Comparison of ENCODE assay signal across 1 cellular context in the genomic region with DNA sequence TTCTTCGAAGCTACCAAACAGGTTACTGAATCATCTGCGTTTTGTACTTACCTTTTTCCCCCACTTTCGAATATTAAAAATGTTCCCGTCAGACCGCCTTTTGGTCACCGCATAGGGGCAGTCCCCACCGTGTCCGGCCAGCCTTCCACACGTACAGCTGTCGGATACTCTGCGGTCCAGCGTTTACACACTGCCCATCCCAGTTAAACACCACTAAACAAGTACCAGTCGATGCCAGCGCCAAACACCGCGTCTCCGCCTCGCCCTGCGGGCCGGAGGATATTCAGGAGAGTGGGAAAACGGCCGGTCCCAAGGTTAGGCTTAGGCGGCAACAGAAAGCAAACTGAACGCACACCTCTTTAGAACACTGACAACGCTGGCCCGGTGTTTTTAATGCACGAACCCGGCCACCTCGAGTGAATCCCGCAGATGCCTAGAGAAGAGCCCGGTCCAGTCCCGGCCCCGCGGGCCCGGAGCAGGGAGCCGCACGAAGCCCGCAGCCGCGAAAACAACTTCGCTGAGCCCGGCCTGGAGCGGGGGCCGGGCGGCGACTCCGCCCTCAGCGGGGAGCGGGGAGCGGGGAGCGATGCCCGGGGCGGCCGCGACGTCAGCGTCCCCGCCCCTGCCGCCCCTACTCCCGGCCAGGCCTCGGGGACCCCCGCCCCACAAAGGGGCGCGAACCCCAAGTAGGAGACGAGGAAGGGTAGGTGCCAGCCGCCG.
TF ChIP-seq lines count a peak whose summit lies in the region.

No MANE protein-coding gene starts in this region.

TF ChIP-seq in K562, 482 proteins besides CTCF, POLR2A, EP300 and RAD21 (continued from another document and continues in another):
- TF ChIP-seq, protein P1, sequence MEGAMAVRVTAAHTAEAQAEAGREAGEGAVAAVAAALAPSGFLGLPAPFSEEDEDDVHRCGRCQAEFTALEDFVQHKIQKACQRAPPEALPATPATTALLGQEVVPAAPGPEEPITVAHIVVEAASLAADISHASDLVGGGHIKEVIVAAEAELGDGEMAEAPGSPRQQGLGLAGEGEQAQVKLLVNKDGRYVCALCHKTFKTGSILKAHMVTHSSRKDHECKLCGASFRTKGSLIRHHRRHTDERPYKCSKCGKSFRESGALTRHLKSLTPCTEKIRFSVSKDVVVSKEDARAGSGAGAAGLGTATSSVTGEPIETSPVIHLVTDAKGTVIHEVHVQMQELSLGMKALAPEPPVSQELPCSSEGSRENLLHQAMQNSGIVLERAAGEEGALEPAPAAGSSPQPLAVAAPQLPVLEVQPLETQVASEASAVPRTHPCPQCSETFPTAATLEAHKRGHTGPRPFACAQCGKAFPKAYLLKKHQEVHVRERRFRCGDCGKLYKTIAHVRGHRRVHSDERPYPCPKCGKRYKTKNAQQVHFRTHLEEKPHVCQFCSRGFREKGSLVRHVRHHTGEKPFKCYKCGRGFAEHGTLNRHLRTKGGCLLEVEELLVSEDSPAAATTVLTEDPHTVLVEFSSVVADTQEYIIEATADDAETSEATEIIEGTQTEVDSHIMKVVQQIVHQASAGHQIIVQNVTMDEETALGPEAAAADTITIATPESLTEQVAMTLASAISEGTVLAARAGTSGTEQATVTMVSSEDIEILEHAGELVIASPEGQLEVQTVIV (CRISPR knock-in tag; IDR thresholded peaks at IDR 0.05; ENCODE audit: borderline replicate concordance): no peak
- TF ChIP-seq YBX1 (IDR thresholded peaks at IDR 0.05) (no peak), CCNT2 (IDR thresholded peaks at IDR 0.05; ENCODE audit: borderline replicate concordance, extremely low read depth, insufficient read length, low read depth, low read length) (peak; percentile 31), ZNF551 (CRISPR knock-in tag; IDR thresholded peaks at IDR 0.05) (no peak), NRF1 (conservative IDR thresholded peaks at IDR 0.05 in 1 of 2, IDR thresholded peaks at IDR 0.05 in 1 of 2) (no peak), POLR2G (IDR thresholded peaks at IDR 0.05; ENCODE audit: low read depth, low read length) (peak; percentile 29; the same call in 1 of the 2 replicates), GATAD2B (IDR thresholded peaks at IDR 0.05; ENCODE audit: borderline replicate concordance) (peak; percentile 86), SMAD4 (CRISPR knock-in tag; conservative IDR thresholded peaks at IDR 0.05) (0 out of 2 replicates have a peak, but pooled peaks have one; percentile 53), SAP30 (IDR thresholded peaks at IDR 0.05; ENCODE audit: borderline replicate concordance, insufficient read depth, low read depth, low read length, poor library complexity, severe bottlenecking) (peak; percentile 88), ZNF431 (CRISPR knock-in tag; IDR thresholded peaks at IDR 0.05) (no peak), SUPT5H (IDR thresholded peaks at IDR 0.05) (peak; percentile 50), PHF8 (IDR thresholded peaks at IDR 0.05; ENCODE audit: borderline replicate concordance, low read length) (peak; percentile 61), ZNF830 (CRISPR knock-in tag; IDR thresholded peaks at IDR 0.05) (no peak), CC2D1A (IDR thresholded peaks at IDR 0.05) (0 out of 2 replicates have a peak, but pooled peaks have one; percentile 11), CBX3 (IDR thresholded peaks at IDR 0.05; ENCODE audit: borderline replicate concordance in 1 of 2, low read length in 2 of 2) (peak in 1 of 2 experiments; percentile 25; a peak in 1 of 3 replicates), STAG1 (CRISPR knock-in tag; IDR thresholded peaks at IDR 0.05; ENCODE audit: borderline replicate concordance) (no peak), ZNF282 (CRISPR knock-in tag; IDR thresholded peaks at IDR 0.05) (peak; percentile 77; the same call in 1 of the 2 replicates), POLR2B (IDR thresholded peaks at IDR 0.05; ENCODE audit: low read depth, partially characterized antibody) (peak; percentile 54), ATF7 (IDR thresholded peaks at IDR 0.05) (no peak), ZNF668 (CRISPR knock-in tag; IDR thresholded peaks at IDR 0.05) (no peak), POU5F1 (IDR thresholded peaks at IDR 0.05; ENCODE audit: borderline replicate concordance, low read depth, low read length, partially characterized antibody) (no peak), NFRKB (IDR thresholded peaks at IDR 0.05; ENCODE audit: low read depth) (peak; percentile 34; the same call in 1 of the 2 replicates), FOXM1 (IDR thresholded peaks at IDR 0.05; ENCODE audit: low read depth) (no peak), FOXM1 (CRISPR knock-in tag; IDR thresholded peaks at IDR 0.05; ENCODE audit: low read depth) (0 out of 2 replicates have a peak, but pooled peaks have one; percentile 25), RCOR1 (IDR thresholded peaks at IDR 0.05; ENCODE audit: borderline replicate concordance in 1 of 2, low read depth in 2 of 2, low read length in 2 of 2) (no peak; a peak in 1 of 4 replicates), ZNF3 (CRISPR knock-in tag; IDR thresholded peaks at IDR 0.05) (no peak), SIRT6 (IDR thresholded peaks at IDR 0.05; ENCODE audit: low read depth, low read length) (no peak), BCOR (IDR thresholded peaks at IDR 0.05) (peak; percentile 21; the same call in 1 of the 2 replicates), CBFB (CRISPR knock-in tag; IDR thresholded peaks at IDR 0.05) (0 out of 2 replicates have a peak, but pooled peaks have one; percentile 48), SIN3A (IDR thresholded peaks at IDR 0.05; ENCODE audit: borderline replicate concordance in 2 of 2, control insufficient read depth in 1 of 2, low read depth in 2 of 2, low read length in 2 of 2) (peak; percentile 44 to 79; a peak in 2 of 4 replicates), KAT8 (IDR thresholded peaks at IDR 0.05; ENCODE audit: low read depth) (no peak), SREBF1 (IDR thresholded peaks at IDR 0.05; ENCODE audit: borderline replicate concordance, low read depth, low read length) (0 out of 2 replicates have a peak, but pooled peaks have one; percentile 46), BRD9 (IDR thresholded peaks at IDR 0.05; ENCODE audit: low read depth, partially characterized antibody) (peak; percentile 69), ILF3 (IDR thresholded peaks at IDR 0.05; ENCODE audit: borderline replicate concordance) (peak; percentile 66; the same call in 1 of the 2 replicates), ETV5 (CRISPR knock-in tag; IDR thresholded peaks at IDR 0.05; ENCODE audit: low read depth) (0 out of 2 replicates have a peak, but pooled peaks have one; percentile 7), NFYB (IDR thresholded peaks at IDR 0.05; ENCODE audit: extremely low read depth, insufficient read length) (no peak), PCBP1 (IDR thresholded peaks at IDR 0.05; ENCODE audit: low read depth, low read length, poor library complexity, severe bottlenecking) (no peak), KDM5B (IDR thresholded peaks at IDR 0.05; ENCODE audit: insufficient replicate concordance, low read depth, low read length) (peak; percentile 55), NELFE (IDR thresholded peaks at IDR 0.05; ENCODE audit: insufficient read depth, insufficient read length) (no peak), CTBP1 (IDR thresholded peaks at IDR 0.05; ENCODE audit: borderline replicate concordance) (peak; percentile 79; the same call in 1 of the 2 replicates), RBM22 (IDR thresholded peaks at IDR 0.05; ENCODE audit: low read depth, low read length, poor library complexity, severe bottlenecking) (no peak), CHD4 (IDR thresholded peaks at IDR 0.05; ENCODE audit: insufficient read depth, insufficient replicate concordance, low read depth, low read length, poor library complexity, severe bottlenecking) (peak; percentile 6), CHD1 (IDR thresholded peaks at IDR 0.05; ENCODE audit: low read length) (no peak), TAF1 (IDR thresholded peaks at IDR 0.05; ENCODE audit: control insufficient read depth, extremely low read depth, insufficient read depth, low read length, severe bottlenecking) (peak; percentile 36), NCOR1 (IDR thresholded peaks at IDR 0.05) (0 out of 2 replicates have a peak, but pooled peaks have one; percentile 26), SMARCE1 (IDR thresholded peaks at IDR 0.05) (0 out of 2 replicates have a peak, but pooled peaks have one; percentile 31), ZNF124 (CRISPR knock-in tag; IDR thresholded peaks at IDR 0.05) (0 out of 2 replicates have a peak, but pooled peaks have one; percentile 14)
- TF ChIP-seq, protein P2, sequence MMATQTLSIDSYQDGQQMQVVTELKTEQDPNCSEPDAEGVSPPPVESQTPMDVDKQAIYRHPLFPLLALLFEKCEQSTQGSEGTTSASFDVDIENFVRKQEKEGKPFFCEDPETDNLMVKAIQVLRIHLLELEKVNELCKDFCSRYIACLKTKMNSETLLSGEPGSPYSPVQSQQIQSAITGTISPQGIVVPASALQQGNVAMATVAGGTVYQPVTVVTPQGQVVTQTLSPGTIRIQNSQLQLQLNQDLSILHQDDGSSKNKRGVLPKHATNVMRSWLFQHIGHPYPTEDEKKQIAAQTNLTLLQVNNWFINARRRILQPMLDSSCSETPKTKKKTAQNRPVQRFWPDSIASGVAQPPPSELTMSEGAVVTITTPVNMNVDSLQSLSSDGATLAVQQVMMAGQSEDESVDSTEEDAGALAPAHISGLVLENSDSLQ (IDR thresholded peaks at IDR 0.05): no peak
- TF ChIP-seq, protein P3, sequence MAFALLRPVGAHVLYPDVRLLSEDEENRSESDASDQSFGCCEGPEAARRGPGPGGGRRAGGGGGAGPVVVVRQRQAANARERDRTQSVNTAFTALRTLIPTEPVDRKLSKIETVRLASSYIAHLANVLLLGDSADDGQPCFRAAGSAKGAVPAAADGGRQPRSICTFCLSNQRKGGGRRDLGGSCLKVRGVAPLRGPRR (CRISPR knock-in tag; IDR thresholded peaks at IDR 0.05): no peak
- TF ChIP-seq, protein P4, sequence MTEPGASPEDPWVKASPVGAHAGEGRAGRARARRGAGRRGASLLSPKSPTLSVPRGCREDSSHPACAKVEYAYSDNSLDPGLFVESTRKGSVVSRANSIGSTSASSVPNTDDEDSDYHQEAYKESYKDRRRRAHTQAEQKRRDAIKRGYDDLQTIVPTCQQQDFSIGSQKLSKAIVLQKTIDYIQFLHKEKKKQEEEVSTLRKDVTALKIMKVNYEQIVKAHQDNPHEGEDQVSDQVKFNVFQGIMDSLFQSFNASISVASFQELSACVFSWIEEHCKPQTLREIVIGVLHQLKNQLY (CRISPR knock-in tag; conservative IDR thresholded peaks at IDR 0.05): no peak
- TF ChIP-seq, protein P5, sequence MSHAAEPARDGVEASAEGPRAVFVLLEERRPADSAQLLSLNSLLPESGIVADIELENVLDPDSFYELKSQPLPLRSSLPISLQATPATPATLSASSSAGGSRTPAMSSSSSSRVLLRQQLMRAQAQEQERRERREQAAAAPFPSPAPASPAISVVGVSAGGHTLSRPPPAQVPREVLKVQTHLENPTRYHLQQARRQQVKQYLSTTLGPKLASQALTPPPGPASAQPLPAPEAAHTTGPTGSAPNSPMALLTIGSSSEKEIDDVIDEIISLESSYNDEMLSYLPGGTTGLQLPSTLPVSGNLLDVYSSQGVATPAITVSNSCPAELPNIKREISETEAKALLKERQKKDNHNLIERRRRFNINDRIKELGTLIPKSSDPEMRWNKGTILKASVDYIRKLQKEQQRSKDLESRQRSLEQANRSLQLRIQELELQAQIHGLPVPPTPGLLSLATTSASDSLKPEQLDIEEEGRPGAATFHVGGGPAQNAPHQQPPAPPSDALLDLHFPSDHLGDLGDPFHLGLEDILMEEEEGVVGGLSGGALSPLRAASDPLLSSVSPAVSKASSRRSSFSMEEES (CRISPR knock-in tag; IDR thresholded peaks at IDR 0.05): no peak
- TF ChIP-seq, protein P6, sequence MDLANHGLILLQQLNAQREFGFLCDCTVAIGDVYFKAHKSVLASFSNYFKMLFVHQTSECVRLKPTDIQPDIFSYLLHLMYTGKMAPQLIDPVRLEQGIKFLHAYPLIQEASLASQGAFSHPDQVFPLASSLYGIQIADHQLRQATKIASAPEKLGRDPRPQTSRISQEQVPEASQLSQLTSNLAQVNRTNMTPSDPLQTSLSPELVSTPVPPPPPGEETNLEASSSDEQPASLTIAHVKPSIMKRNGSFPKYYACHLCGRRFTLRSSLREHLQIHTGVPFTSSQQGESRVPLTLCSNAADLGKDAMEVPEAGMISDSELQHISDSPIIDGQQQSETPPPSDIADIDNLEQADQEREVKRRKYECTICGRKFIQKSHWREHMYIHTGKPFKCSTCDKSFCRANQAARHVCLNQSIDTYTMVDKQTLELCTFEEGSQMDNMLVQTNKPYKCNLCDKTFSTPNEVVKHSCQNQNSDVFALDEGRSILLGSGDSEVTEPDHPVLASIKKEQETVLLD (IDR thresholded peaks at IDR 0.05): 0 out of 2 replicates have a peak, but pooled peaks have one; percentile 16
- TF ChIP-seq, protein P7, sequence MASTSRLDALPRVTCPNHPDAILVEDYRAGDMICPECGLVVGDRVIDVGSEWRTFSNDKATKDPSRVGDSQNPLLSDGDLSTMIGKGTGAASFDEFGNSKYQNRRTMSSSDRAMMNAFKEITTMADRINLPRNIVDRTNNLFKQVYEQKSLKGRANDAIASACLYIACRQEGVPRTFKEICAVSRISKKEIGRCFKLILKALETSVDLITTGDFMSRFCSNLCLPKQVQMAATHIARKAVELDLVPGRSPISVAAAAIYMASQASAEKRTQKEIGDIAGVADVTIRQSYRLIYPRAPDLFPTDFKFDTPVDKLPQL (IDR thresholded peaks at IDR 0.05; ENCODE audit: extremely low read depth, insufficient read length): no peak
- TF ChIP-seq, protein P8, sequence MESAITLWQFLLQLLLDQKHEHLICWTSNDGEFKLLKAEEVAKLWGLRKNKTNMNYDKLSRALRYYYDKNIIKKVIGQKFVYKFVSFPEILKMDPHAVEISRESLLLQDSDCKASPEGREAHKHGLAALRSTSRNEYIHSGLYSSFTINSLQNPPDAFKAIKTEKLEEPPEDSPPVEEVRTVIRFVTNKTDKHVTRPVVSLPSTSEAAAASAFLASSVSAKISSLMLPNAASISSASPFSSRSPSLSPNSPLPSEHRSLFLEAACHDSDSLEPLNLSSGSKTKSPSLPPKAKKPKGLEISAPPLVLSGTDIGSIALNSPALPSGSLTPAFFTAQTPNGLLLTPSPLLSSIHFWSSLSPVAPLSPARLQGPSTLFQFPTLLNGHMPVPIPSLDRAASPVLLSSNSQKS (CRISPR knock-in tag; IDR thresholded peaks at IDR 0.05): no peak
- TF ChIP-seq, protein P9, sequence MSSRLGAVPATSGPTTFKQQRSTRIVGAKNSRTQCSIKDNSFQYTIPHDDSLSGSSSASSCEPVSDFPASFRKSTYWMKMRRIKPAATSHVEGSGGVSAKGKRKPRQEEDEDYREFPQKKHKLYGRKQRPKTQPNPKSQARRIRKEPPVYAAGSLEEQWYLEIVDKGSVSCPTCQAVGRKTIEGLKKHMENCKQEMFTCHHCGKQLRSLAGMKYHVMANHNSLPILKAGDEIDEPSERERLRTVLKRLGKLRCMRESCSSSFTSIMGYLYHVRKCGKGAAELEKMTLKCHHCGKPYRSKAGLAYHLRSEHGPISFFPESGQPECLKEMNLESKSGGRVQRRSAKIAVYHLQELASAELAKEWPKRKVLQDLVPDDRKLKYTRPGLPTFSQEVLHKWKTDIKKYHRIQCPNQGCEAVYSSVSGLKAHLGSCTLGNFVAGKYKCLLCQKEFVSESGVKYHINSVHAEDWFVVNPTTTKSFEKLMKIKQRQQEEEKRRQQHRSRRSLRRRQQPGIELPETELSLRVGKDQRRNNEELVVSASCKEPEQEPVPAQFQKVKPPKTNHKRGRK (tag; IDR thresholded peaks at IDR 0.05): peak; percentile 4; the same call in 1 of the 2 replicates
- TF ChIP-seq, protein P10, sequence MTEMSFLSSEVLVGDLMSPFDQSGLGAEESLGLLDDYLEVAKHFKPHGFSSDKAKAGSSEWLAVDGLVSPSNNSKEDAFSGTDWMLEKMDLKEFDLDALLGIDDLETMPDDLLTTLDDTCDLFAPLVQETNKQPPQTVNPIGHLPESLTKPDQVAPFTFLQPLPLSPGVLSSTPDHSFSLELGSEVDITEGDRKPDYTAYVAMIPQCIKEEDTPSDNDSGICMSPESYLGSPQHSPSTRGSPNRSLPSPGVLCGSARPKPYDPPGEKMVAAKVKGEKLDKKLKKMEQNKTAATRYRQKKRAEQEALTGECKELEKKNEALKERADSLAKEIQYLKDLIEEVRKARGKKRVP (CRISPR knock-in tag; IDR thresholded peaks at IDR 0.05): no peak
